1 cellular context compared by ENCODE assay signal in genomic region chr17:45029758-45030423, GRCh38.
TF ChIP-seq lines count a peak whose summit lies in the region.

No MANE protein-coding gene starts in this region.

TF ChIP-seq in HepG2, 621 proteins besides CTCF, POLR2A, EP300 and RAD21 (continued from another document):
- TF ChIP-seq ZIK1 (CRISPR knock-in tag; IDR thresholded peaks at IDR 0.05; ENCODE audit: borderline replicate concordance, low read depth) (no peak), ZNF740 (CRISPR knock-in tag; IDR thresholded peaks at IDR 0.05) (peak; percentile 61; the same call in 1 of the 2 replicates), ZMYM2 (CRISPR knock-in tag; IDR thresholded peaks at IDR 0.05) (0 out of 2 replicates have a peak, but pooled peaks have one; percentile 7), ZNF235 (CRISPR knock-in tag; IDR thresholded peaks at IDR 0.05; ENCODE audit: borderline replicate concordance) (0 out of 2 replicates have a peak, but pooled peaks have one; percentile 1), MTA1 (CRISPR knock-in tag; IDR thresholded peaks at IDR 0.05; ENCODE audit: borderline replicate concordance) (peak; percentile 64; the same call in 1 of the 2 replicates), SP2 (CRISPR knock-in tag; IDR thresholded peaks at IDR 0.05) (0 out of 2 replicates have a peak, but pooled peaks have one; percentile 10), ZBTB7B (CRISPR knock-in tag; IDR thresholded peaks at IDR 0.05) (peak; percentile 57; the same call in 1 of the 2 replicates), ZNF17 (CRISPR knock-in tag; IDR thresholded peaks at IDR 0.05) (no peak), TFDP1 (CRISPR knock-in tag; IDR thresholded peaks at IDR 0.05; ENCODE audit: borderline replicate concordance) (no peak), ZFP90 (CRISPR knock-in tag; IDR thresholded peaks at IDR 0.05; ENCODE audit: borderline replicate concordance) (no peak), ZNF710 (CRISPR knock-in tag; IDR thresholded peaks at IDR 0.05; ENCODE audit: borderline replicate concordance) (no peak; the same call in 1 of the 2 replicates), SNAPC4 (CRISPR knock-in tag; IDR thresholded peaks at IDR 0.05) (no peak), ZBTB33 (CRISPR knock-in tag; IDR thresholded peaks at IDR 0.05) (peak; percentile 98), ZBTB38 (CRISPR knock-in tag; IDR thresholded peaks at IDR 0.05) (peak; percentile 95), ZBTB7A (CRISPR knock-in tag; IDR thresholded peaks at IDR 0.05) (peak; percentile 63; the same call in 1 of the 2 replicates), TRIM24 (CRISPR knock-in tag; IDR thresholded peaks at IDR 0.05) (0 out of 2 replicates have a peak, but pooled peaks have one; percentile 43), ZBTB3 (CRISPR knock-in tag; IDR thresholded peaks at IDR 0.05; ENCODE audit: borderline replicate concordance, low read depth) (no peak), AKAP8 (CRISPR knock-in tag; IDR thresholded peaks at IDR 0.05) (peak; percentile 44; the same call in 1 of the 2 replicates), THAP7 (CRISPR knock-in tag; IDR thresholded peaks at IDR 0.05) (no peak), HNF4A (CRISPR knock-in tag; IDR thresholded peaks at IDR 0.05) (peak; percentile 86), AGO2 (optimal IDR thresholded peaks at IDR 0.05; ENCODE audit: low read depth, low read length) (no peak), CSRNP2 (CRISPR knock-in tag; conservative IDR thresholded peaks at IDR 0.05; ENCODE audit: low read depth) (no peak)
